ENCODE assay signal across 1 cellular context in the genomic region with DNA sequence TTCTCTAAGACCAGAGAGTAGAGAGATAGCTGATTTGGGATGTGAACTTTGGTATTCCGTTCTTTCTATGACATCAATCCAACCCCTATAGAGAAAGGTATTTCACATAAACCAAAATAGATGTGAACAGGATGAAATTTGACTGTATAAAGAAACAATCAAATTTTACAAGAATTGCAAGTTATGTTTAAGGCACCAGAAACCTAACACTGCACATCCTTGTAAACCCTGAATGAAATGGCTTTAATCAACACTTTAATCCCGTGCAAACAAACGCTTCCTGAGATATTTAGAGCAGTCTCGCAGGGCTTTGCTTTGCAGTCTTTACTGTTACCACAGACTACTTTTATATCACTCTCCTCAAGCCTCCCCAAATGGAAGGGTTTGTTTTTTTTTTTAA.
TF ChIP-seq lines count a peak whose summit lies in the region.

No MANE protein-coding gene starts in this region.

TF ChIP-seq in HEK293, 187 proteins besides CTCF, POLR2A, EP300 and RAD21 (continued from another document):
- TF ChIP-seq, protein P1, sequence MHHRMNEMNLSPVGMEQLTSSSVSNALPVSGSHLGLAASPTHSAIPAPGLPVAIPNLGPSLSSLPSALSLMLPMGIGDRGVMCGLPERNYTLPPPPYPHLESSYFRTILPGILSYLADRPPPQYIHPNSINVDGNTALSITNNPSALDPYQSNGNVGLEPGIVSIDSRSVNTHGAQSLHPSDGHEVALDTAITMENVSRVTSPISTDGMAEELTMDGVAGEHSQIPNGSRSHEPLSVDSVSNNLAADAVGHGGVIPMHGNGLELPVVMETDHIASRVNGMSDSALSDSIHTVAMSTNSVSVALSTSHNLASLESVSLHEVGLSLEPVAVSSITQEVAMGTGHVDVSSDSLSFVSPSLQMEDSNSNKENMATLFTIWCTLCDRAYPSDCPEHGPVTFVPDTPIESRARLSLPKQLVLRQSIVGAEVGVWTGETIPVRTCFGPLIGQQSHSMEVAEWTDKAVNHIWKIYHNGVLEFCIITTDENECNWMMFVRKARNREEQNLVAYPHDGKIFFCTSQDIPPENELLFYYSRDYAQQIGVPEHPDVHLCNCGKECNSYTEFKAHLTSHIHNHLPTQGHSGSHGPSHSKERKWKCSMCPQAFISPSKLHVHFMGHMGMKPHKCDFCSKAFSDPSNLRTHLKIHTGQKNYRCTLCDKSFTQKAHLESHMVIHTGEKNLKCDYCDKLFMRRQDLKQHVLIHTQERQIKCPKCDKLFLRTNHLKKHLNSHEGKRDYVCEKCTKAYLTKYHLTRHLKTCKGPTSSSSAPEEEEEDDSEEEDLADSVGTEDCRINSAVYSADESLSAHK (tag by site-specific recombination; IDR thresholded peaks at IDR 0.05), result peak; percentile 15; the same call in 1 of the 2 replicates
- TF ChIP-seq ZNF514 (tag by site-specific recombination; IDR thresholded peaks at IDR 0.05), result no peak
- no peak for TF ChIP-seq ZXDB (tag by site-specific recombination; IDR thresholded peaks at IDR 0.05)
- TF ChIP-seq PRDM1 (tag by site-specific recombination; IDR thresholded peaks at IDR 0.05), result 0 out of 2 replicates have a peak, but pooled peaks have one; percentile 1
- TF ChIP-seq, protein P2, sequence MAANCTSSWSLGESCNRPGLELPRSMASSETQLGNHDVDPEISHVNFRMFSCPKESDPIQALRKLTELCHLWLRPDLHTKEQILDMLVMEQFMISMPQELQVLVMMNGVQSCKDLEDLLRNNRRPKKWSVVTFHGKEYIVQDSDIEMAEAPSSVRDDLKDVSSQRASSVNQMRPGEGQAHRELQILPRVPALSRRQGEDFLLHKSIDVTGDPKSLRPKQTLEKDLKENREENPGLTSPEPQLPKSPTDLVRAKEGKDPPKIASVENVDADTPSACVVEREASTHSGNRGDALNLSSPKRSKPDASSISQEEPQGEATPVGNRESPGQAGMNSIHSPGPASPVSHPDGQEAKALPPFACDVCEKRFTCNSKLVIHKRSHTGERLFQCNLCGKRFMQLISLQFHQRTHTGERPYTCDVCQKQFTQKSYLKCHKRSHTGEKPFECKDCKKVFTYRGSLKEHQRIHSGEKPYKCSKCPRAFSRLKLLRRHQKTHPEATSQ (tag by site-specific recombination; IDR thresholded peaks at IDR 0.05), result no peak
- no peak for TF ChIP-seq ZIC2 (tag by site-specific recombination; IDR thresholded peaks at IDR 0.05)
- TF ChIP-seq, protein P3, sequence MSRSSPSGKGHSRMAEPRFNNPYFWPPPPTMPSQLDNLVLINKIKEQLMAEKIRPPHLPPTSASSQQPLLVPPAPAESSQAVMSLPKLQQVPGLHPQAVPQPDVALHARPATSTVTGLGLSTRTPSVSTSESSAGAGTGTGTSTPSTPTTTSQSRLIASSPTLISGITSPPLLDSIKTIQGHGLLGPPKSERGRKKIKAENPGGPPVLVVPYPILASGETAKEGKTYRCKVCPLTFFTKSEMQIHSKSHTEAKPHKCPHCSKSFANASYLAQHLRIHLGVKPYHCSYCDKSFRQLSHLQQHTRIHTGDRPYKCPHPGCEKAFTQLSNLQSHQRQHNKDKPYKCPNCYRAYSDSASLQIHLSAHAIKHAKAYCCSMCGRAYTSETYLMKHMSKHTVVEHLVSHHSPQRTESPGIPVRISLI (tag by site-specific recombination; IDR thresholded peaks at IDR 0.05), result no peak
- TF ChIP-seq TRIM28 (IDR thresholded peaks at IDR 0.05; ENCODE audit: borderline replicate concordance, low read length), result no peak
- TF ChIP-seq ZNF76 (tag by site-specific recombination; IDR thresholded peaks at IDR 0.05; ENCODE audit: borderline replicate concordance, low read depth), result no peak
- TF ChIP-seq ZNF324 (tag by site-specific recombination; IDR thresholded peaks at IDR 0.05), result no peak
- TF ChIP-seq, protein P4, sequence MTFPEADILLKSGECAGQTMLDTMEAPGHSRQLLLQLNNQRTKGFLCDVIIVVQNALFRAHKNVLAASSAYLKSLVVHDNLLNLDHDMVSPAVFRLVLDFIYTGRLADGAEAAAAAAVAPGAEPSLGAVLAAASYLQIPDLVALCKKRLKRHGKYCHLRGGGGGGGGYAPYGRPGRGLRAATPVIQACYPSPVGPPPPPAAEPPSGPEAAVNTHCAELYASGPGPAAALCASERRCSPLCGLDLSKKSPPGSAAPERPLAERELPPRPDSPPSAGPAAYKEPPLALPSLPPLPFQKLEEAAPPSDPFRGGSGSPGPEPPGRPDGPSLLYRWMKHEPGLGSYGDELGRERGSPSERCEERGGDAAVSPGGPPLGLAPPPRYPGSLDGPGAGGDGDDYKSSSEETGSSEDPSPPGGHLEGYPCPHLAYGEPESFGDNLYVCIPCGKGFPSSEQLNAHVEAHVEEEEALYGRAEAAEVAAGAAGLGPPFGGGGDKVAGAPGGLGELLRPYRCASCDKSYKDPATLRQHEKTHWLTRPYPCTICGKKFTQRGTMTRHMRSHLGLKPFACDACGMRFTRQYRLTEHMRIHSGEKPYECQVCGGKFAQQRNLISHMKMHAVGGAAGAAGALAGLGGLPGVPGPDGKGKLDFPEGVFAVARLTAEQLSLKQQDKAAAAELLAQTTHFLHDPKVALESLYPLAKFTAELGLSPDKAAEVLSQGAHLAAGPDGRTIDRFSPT (tag by site-specific recombination; IDR thresholded peaks at IDR 0.05), result 0 out of 2 replicates have a peak, but pooled peaks have one; percentile 9
- no peak for TF ChIP-seq HOXA7 (CRISPR knock-in tag; IDR thresholded peaks at IDR 0.05; ENCODE audit: borderline replicate concordance)
- 0 out of 2 replicates have a peak, but pooled peaks have one; percentile 30 for TF ChIP-seq OSR2 (tag by site-specific recombination; IDR thresholded peaks at IDR 0.05)
- TF ChIP-seq ZNF549 (tag by site-specific recombination; IDR thresholded peaks at IDR 0.05), result peak; percentile 67; the same call in 1 of the 2 replicates
- no peak for TF ChIP-seq ZNF311 (tag by site-specific recombination; IDR thresholded peaks at IDR 0.05; ENCODE audit: borderline replicate concordance)
- no peak for TF ChIP-seq ZFHX2 (tag by site-specific recombination; conservative IDR thresholded peaks at IDR 0.05)
- TF ChIP-seq, protein P5, sequence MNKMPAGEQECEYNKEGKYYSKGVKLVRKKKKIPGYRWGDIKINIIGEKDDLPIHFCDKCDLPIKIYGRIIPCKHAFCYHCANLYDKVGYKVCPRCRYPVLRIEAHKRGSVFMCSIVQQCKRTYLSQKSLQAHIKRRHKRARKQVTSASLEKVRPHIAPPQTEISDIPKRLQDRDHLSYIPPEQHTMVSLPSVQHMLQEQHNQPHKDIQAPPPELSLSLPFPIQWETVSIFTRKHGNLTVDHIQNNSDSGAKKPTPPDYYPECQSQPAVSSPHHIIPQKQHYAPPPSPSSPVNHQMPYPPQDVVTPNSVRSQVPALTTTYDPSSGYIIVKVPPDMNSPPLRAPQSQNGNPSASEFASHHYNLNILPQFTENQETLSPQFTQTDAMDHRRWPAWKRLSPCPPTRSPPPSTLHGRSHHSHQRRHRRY (tag by site-specific recombination; IDR thresholded peaks at IDR 0.05), result no peak
- TF ChIP-seq ZNF571 (tag by site-specific recombination; IDR thresholded peaks at IDR 0.05), result no peak
- TF ChIP-seq ZNF585B (tag by site-specific recombination; IDR thresholded peaks at IDR 0.05), result no peak
- TF ChIP-seq, protein P6, sequence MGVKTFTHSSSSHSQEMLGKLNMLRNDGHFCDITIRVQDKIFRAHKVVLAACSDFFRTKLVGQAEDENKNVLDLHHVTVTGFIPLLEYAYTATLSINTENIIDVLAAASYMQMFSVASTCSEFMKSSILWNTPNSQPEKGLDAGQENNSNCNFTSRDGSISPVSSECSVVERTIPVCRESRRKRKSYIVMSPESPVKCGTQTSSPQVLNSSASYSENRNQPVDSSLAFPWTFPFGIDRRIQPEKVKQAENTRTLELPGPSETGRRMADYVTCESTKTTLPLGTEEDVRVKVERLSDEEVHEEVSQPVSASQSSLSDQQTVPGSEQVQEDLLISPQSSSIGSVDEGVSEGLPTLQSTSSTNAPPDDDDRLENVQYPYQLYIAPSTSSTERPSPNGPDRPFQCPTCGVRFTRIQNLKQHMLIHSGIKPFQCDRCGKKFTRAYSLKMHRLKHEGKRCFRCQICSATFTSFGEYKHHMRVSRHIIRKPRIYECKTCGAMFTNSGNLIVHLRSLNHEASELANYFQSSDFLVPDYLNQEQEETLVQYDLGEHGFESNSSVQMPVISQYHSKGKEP (tag by site-specific recombination; IDR thresholded peaks at IDR 0.05), result peak; percentile 62; the same call in 1 of the 2 replicates
- TF ChIP-seq, protein P7, sequence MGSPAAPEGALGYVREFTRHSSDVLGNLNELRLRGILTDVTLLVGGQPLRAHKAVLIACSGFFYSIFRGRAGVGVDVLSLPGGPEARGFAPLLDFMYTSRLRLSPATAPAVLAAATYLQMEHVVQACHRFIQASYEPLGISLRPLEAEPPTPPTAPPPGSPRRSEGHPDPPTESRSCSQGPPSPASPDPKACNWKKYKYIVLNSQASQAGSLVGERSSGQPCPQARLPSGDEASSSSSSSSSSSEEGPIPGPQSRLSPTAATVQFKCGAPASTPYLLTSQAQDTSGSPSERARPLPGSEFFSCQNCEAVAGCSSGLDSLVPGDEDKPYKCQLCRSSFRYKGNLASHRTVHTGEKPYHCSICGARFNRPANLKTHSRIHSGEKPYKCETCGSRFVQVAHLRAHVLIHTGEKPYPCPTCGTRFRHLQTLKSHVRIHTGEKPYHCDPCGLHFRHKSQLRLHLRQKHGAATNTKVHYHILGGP (tag by site-specific recombination; IDR thresholded peaks at IDR 0.05), result no peak
- TF ChIP-seq, protein P8, sequence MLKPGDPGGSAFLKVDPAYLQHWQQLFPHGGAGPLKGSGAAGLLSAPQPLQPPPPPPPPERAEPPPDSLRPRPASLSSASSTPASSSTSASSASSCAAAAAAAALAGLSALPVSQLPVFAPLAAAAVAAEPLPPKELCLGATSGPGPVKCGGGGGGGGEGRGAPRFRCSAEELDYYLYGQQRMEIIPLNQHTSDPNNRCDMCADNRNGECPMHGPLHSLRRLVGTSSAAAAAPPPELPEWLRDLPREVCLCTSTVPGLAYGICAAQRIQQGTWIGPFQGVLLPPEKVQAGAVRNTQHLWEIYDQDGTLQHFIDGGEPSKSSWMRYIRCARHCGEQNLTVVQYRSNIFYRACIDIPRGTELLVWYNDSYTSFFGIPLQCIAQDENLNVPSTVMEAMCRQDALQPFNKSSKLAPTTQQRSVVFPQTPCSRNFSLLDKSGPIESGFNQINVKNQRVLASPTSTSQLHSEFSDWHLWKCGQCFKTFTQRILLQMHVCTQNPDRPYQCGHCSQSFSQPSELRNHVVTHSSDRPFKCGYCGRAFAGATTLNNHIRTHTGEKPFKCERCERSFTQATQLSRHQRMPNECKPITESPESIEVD (tag by site-specific recombination; IDR thresholded peaks at IDR 0.05), result peak; percentile 58
- no peak for TF ChIP-seq ZNF658 (tag by site-specific recombination; IDR thresholded peaks at IDR 0.05)
- 0 out of 2 replicates have a peak, but pooled peaks have one; percentile 20 for TF ChIP-seq ZEB2 (tag by site-specific recombination; IDR thresholded peaks at IDR 0.05)
- TF ChIP-seq, protein P9, sequence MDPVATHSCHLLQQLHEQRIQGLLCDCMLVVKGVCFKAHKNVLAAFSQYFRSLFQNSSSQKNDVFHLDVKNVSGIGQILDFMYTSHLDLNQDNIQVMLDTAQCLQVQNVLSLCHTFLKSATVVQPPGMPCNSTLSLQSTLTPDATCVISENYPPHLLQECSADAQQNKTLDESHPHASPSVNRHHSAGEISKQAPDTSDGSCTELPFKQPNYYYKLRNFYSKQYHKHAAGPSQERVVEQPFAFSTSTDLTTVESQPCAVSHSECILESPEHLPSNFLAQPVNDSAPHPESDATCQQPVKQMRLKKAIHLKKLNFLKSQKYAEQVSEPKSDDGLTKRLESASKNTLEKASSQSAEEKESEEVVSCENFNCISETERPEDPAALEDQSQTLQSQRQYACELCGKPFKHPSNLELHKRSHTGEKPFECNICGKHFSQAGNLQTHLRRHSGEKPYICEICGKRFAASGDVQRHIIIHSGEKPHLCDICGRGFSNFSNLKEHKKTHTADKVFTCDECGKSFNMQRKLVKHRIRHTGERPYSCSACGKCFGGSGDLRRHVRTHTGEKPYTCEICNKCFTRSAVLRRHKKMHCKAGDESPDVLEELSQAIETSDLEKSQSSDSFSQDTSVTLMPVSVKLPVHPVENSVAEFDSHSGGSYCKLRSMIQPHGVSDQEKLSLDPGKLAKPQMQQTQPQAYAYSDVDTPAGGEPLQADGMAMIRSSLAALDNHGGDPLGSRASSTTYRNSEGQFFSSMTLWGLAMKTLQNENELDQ (tag by site-specific recombination; IDR thresholded peaks at IDR 0.05; ENCODE audit: low read depth), result no peak
- TF ChIP-seq ZNF843 (tag by site-specific recombination; IDR thresholded peaks at IDR 0.05), result peak; percentile 33; the same call in 1 of the 2 replicates
